ENCODE assay signal across 23 cellular contexts in genomic region chr19:7312816-7313215, GRCh38.
"Had no signal": no experiment of that assay in that cellular context is flagged by ENCODE, and none has a peak within 500 bp of the region (broad histone marks: within the 10 kb centered on the region; RNA-seq: fewer than 3 reads in every experiment).

No MANE protein-coding gene starts in this region.

- H3K27me3 Mint-ChIP-seq: activated CD4-positive, alpha-beta memory T cell treated with anti-CD3 and anti-CD28 coated beads, Interleukin-2, amount 10 ng/mL, durations not matched to agents 7 days and 5 days; activated CD4-positive, alpha-beta T cell treated with anti-CD3 and anti-CD28 coated beads for 36 hours; activated naive CD4-positive, alpha-beta T cell treated with anti-CD3 and anti-CD28 coated beads, Interleukin-2, amount 10 ng/mL, durations not matched to agents 7 days and 5 days; activated naive CD8-positive, alpha-beta T cell treated with anti-CD3 and anti-CD28 coated beads for 36 hours had no signal

- H3K9ac ChIP-seq: SK-N-SH had no signal

- H3K4me2 ChIP-seq: SK-N-SH had no signal

- H3K27ac ChIP-seq: SJCRH30, WERI-Rb-1 had no signal

- H3K36me3 Mint-ChIP-seq: activated naive CD4-positive, alpha-beta T cell treated with anti-CD3 and anti-CD28 coated beads, Interleukin-2, amount 10 ng/mL, durations not matched to agents 7 days and 5 days; activated naive CD8-positive, alpha-beta T cell treated with anti-CD3 and anti-CD28 coated beads for 36 hours had no signal

- H3K27ac Mint-ChIP-seq: activated CD4-positive, alpha-beta memory T cell treated with anti-CD3 and anti-CD28 coated beads, Interleukin-2, amount 10 ng/mL, durations not matched to agents 7 days and 5 days; activated CD4-positive, alpha-beta T cell treated with anti-CD3 and anti-CD28 coated beads for 36 hours; activated naive CD4-positive, alpha-beta T cell treated with anti-CD3 and anti-CD28 coated beads, Interleukin-2, amount 10 ng/mL, durations not matched to agents 7 days and 5 days; activated naive CD8-positive, alpha-beta T cell treated with anti-CD3 and anti-CD28 coated beads for 36 hours; activated T-helper 2 cell treated with anti-CD3 and anti-CD28 coated beads, Interferon-gamma antibody, Interleukin-2, Interleukin-4, amounts not matched to agents 10 μg/mL and 5 μg/mL and 100 μg/mL, durations not matched to agents 14 hours and 24 hours and 36 hours had no signal

- H3K27me3 ChIP-seq: SJCRH30 had no signal

- H3K9me3 Mint-ChIP-seq: activated CD4-positive, alpha-beta memory T cell treated with anti-CD3 and anti-CD28 coated beads, Interleukin-2, amount 10 ng/mL, durations not matched to agents 7 days and 5 days; activated naive CD4-positive, alpha-beta T cell treated with anti-CD3 and anti-CD28 coated beads, Interleukin-2, amount 10 ng/mL, durations not matched to agents 7 days and 5 days; activated naive CD8-positive, alpha-beta T cell treated with anti-CD3 and anti-CD28 coated beads for 36 hours; activated T-helper 2 cell treated with anti-CD3 and anti-CD28 coated beads, Interferon-gamma antibody, Interleukin-2, Interleukin-4, amounts not matched to agents 10 μg/mL and 5 μg/mL and 100 μg/mL, durations not matched to agents 14 hours and 24 hours and 36 hours had no signal

- ATAC-seq: activated CD4-positive, alpha-beta T cell treated with anti-CD3 and anti-CD28 coated beads for 36 hours; Right ventricle myocardium inferior had no signal

- DNase-seq: activated CD4-positive, alpha-beta memory T cell treated with anti-CD3 and anti-CD28 coated beads, Interleukin-2, amount 10 ng/mL, durations not matched to agents 7 days and 5 days; activated CD4-positive, alpha-beta T cell treated with anti-CD3 and anti-CD28 coated beads for 36 hours; activated CD4-positive, alpha-beta T cell treated with anti-CD3 and anti-CD28 coated beads, Interleukin-2, amount 50 U/mL, for 1 hour; activated gamma-delta T cell treated with Interleukin-2 at 50 U/mL for 16 hours; activated naive CD4-positive, alpha-beta T cell treated with anti-CD3 and anti-CD28 coated beads, Interleukin-2, amount 10 ng/mL, durations not matched to agents 7 days and 5 days; activated naive CD8-positive, alpha-beta T cell treated with anti-CD3 and anti-CD28 coated beads for 36 hours; activated T-cell treated with anti-CD3 and anti-CD28 coated beads for 4 hours; activated T-cell treated with anti-CD3 and anti-CD28 coated beads, Interleukin-2, amount 50 U/mL, for 48 hours; MM.1S; NCI-H1105 treated with DMSO at 0.1 percent for 48 hours; NCI-H1436 treated with DMSO at 0.1 percent for 48 hours; NCI-H187; NCI-H2171; NCI-H226; NCI-H526; NCI-H774; RPMI8226; SJCRH30; SK-N-SH; T-helper 1 cell; WERI-Rb-1 had no signal

- H3K9me3 ChIP-seq: SJCRH30, SK-N-SH had no signal

- H3K4me1 ChIP-seq: SJCRH30 had no signal

- H3K4me3 ChIP-seq: SJCRH30 had no signal

- H3K4me1 Mint-ChIP-seq: activated CD4-positive, alpha-beta memory T cell treated with anti-CD3 and anti-CD28 coated beads, Interleukin-2, amount 10 ng/mL, durations not matched to agents 7 days and 5 days; activated CD4-positive, alpha-beta T cell treated with anti-CD3 and anti-CD28 coated beads for 36 hours; activated naive CD4-positive, alpha-beta T cell treated with anti-CD3 and anti-CD28 coated beads, Interleukin-2, amount 10 ng/mL, durations not matched to agents 7 days and 5 days; activated naive CD8-positive, alpha-beta T cell treated with anti-CD3 and anti-CD28 coated beads for 36 hours had no signal

- H3K36me3 ChIP-seq: SJCRH30, WERI-Rb-1 had no signal

- H3K4me3 Mint-ChIP-seq: activated CD4-positive, alpha-beta memory T cell treated with anti-CD3 and anti-CD28 coated beads, Interleukin-2, amount 10 ng/mL, durations not matched to agents 7 days and 5 days; activated CD4-positive, alpha-beta T cell treated with anti-CD3 and anti-CD28 coated beads for 36 hours; activated naive CD4-positive, alpha-beta T cell treated with anti-CD3 and anti-CD28 coated beads, Interleukin-2, amount 10 ng/mL, durations not matched to agents 7 days and 5 days; activated naive CD8-positive, alpha-beta T cell treated with anti-CD3 and anti-CD28 coated beads for 36 hours had no signal
